6 cellular contexts compared by ENCODE assay signal in genomic region chr13:104843328-104843727, GRCh38.
"Had no signal": no experiment of that assay in that cellular context is flagged by ENCODE, and none has a peak within 500 bp of the region (broad histone marks: within the 10 kb centered on the region; RNA-seq: fewer than 3 reads in every experiment).

No MANE protein-coding gene starts in this region.

- H3K9me3 Mint-ChIP-seq: H9 had no signal

- H2AFZ ChIP-seq: GM23248 had no signal

- H3K27ac ChIP-seq: GM23248, KMS-11 had no signal

- H3K9ac ChIP-seq: GM23248, KMS-11 had no signal

- H3K4me3 ChIP-seq: GM23248 had no signal

- H3K27ac Mint-ChIP-seq: H9 had no signal

- DNase-seq: GM23248, H9, HCEC 1CT, IMR-90, KBM-7 had no signal

- H3K4me2 ChIP-seq: KMS-11 had no signal

- H3K4me3 Mint-ChIP-seq: H9 had no signal
